2 cellular contexts compared by ENCODE assay signal in the genomic region with DNA sequence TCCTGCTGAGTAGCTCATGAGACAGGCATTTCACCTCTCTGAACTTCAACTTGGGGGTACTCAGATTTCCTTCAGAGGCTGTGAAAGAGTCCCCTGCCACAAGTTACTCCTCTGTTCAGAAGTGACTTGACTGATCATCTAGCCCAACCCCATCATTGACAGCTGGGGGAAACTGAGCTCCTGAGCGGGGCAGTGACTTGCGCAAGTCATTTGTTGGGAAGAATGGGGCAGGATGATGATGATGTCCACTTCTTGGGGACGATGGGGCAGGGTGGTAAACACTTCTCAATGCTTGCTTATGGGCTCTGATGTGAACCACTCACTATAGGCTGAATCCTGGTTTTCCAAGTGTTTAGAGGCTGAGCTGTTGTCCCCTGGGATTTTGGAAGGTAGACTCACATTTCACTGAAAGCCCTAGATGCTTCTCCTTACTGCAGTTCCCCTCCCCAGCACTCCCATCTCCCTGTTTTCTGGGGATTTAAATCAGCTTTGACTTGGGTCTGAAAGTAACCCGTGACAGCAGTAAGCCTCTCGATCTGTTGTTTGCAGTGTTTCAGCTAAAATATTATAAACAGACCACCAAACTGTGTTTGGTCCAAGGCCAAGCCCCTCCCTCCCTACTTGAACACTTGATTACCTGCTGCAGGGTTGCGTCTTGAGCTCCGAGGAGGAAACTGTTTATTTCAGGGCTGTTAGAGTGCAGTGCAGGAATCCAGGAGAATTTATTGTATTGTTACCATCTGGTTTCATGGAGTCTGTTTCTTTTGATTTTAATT.
A peak's percentile ranks its signal among the peaks of the same experiment; 100 is the strongest.
TF ChIP-seq lines count a peak whose summit lies in the region.

No MANE protein-coding gene starts in this region.

TF ChIP-seq in A549, 52 proteins besides CTCF, POLR2A, EP300 and RAD21:
- TF ChIP-seq TP53 (CRISPR knock-in tag; IDR thresholded peaks at IDR 0.05) (no peak), FOSB (CRISPR knock-in tag; IDR thresholded peaks at IDR 0.05) (0 out of 2 replicates have a peak, but pooled peaks have one; percentile 27), CEBPB (IDR thresholded peaks at IDR 0.05) (peak in 1 of 2 experiments; percentile 80; a peak in 2 of 4 replicates)

TF ChIP-seq in GM23338, 12 proteins besides CTCF, POLR2A, EP300 and RAD21:
- TF ChIP-seq, protein P1, sequence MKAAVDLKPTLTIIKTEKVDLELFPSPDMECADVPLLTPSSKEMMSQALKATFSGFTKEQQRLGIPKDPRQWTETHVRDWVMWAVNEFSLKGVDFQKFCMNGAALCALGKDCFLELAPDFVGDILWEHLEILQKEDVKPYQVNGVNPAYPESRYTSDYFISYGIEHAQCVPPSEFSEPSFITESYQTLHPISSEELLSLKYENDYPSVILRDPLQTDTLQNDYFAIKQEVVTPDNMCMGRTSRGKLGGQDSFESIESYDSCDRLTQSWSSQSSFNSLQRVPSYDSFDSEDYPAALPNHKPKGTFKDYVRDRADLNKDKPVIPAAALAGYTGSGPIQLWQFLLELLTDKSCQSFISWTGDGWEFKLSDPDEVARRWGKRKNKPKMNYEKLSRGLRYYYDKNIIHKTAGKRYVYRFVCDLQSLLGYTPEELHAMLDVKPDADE (IDR thresholded peaks at IDR 0.05): no peak
- TF ChIP-seq POLR2AphosphoS5 (IDR thresholded peaks at IDR 0.05; ENCODE audit: low read depth) (no peak), EZH2 (IDR thresholded peaks at IDR 0.05; ENCODE audit: low read depth, unreplicated experiment) (no peak), ZNF331 (CRISPR knock-in tag; IDR thresholded peaks at IDR 0.05; ENCODE audit: low read depth) (no peak), CREB1 (CRISPR knock-in tag; IDR thresholded peaks at IDR 0.05; ENCODE audit: low read depth) (no peak), ZNF114 (CRISPR knock-in tag; IDR thresholded peaks at IDR 0.05) (no peak), STAT1 (IDR thresholded peaks at IDR 0.05; ENCODE audit: unreplicated experiment) (no peak), EZH2phosphoT487 (IDR thresholded peaks at IDR 0.05; ENCODE audit: unreplicated experiment) (no peak), NANOG (IDR thresholded peaks at IDR 0.05; ENCODE audit: borderline replicate concordance) (no peak), JUNB (IDR thresholded peaks at IDR 0.05; ENCODE audit: unreplicated experiment) (no peak)
- TF ChIP-seq, protein P2, sequence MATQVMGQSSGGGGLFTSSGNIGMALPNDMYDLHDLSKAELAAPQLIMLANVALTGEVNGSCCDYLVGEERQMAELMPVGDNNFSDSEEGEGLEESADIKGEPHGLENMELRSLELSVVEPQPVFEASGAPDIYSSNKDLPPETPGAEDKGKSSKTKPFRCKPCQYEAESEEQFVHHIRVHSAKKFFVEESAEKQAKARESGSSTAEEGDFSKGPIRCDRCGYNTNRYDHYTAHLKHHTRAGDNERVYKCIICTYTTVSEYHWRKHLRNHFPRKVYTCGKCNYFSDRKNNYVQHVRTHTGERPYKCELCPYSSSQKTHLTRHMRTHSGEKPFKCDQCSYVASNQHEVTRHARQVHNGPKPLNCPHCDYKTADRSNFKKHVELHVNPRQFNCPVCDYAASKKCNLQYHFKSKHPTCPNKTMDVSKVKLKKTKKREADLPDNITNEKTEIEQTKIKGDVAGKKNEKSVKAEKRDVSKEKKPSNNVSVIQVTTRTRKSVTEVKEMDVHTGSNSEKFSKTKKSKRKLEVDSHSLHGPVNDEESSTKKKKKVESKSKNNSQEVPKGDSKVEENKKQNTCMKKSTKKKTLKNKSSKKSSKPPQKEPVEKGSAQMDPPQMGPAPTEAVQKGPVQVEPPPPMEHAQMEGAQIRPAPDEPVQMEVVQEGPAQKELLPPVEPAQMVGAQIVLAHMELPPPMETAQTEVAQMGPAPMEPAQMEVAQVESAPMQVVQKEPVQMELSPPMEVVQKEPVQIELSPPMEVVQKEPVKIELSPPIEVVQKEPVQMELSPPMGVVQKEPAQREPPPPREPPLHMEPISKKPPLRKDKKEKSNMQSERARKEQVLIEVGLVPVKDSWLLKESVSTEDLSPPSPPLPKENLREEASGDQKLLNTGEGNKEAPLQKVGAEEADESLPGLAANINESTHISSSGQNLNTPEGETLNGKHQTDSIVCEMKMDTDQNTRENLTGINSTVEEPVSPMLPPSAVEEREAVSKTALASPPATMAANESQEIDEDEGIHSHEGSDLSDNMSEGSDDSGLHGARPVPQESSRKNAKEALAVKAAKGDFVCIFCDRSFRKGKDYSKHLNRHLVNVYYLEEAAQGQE (IDR thresholded peaks at IDR 0.05; ENCODE audit: unreplicated experiment): no peak
- TF ChIP-seq, protein P3, sequence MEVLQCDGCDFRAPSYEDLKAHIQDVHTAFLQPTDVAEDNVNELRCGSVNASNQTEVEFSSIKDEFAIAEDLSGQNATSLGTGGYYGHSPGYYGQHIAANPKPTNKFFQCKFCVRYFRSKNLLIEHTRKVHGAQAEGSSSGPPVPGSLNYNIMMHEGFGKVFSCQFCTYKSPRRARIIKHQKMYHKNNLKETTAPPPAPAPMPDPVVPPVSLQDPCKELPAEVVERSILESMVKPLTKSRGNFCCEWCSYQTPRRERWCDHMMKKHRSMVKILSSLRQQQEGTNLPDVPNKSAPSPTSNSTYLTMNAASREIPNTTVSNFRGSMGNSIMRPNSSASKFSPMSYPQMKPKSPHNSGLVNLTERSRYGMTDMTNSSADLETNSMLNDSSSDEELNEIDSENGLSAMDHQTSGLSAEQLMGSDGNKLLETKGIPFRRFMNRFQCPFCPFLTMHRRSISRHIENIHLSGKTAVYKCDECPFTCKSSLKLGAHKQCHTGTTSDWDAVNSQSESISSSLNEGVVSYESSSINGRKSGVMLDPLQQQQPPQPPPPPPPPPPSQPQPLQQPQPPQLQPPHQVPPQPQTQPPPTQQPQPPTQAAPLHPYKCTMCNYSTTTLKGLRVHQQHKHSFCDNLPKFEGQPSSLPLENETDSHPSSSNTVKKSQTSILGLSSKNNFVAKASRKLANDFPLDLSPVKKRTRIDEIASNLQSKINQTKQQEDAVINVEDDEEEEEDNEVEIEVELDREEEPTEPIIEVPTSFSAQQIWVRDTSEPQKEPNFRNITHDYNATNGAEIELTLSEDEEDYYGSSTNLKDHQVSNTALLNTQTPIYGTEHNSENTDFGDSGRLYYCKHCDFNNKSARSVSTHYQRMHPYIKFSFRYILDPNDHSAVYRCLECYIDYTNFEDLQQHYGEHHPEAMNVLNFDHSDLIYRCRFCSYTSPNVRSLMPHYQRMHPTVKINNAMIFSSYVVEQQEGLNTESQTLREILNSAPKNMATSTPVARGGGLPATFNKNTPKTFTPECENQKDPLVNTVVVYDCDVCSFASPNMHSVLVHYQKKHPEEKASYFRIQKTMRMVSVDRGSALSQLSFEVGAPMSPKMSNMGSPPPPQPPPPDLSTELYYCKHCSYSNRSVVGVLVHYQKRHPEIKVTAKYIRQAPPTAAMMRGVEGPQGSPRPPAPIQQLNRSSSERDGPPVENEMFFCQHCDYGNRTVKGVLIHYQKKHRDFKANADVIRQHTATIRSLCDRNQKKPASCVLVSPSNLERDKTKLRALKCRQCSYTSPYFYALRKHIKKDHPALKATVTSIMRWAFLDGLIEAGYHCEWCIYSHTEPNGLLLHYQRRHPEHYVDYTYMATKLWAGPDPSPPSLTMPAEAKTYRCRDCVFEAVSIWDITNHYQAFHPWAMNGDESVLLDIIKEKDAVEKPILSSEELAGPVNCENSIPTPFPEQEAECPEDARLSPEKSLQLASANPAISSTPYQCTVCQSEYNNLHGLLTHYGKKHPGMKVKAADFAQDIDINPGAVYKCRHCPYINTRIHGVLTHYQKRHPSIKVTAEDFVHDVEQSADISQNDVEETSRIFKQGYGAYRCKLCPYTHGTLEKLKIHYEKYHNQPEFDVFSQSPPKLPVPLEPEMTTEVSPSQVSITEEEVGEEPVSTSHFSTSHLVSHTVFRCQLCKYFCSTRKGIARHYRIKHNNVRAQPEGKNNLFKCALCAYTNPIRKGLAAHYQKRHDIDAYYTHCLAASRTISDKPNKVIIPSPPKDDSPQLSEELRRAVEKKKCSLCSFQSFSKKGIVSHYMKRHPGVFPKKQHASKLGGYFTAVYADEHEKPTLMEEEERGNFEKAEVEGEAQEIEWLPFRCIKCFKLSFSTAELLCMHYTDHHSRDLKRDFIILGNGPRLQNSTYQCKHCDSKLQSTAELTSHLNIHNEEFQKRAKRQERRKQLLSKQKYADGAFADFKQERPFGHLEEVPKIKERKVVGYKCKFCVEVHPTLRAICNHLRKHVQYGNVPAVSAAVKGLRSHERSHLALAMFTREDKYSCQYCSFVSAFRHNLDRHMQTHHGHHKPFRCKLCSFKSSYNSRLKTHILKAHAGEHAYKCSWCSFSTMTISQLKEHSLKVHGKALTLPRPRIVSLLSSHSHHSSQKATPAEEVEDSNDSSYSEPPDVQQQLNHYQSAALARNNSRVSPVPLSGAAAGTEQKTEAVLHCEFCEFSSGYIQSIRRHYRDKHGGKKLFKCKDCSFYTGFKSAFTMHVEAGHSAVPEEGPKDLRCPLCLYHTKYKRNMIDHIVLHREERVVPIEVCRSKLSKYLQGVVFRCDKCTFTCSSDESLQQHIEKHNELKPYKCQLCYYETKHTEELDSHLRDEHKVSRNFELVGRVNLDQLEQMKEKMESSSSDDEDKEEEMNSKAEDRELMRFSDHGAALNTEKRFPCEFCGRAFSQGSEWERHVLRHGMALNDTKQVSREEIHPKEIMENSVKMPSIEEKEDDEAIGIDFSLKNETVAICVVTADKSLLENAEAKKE (CRISPR knock-in tag; IDR thresholded peaks at IDR 0.05): no peak
